In genomic region chr17:80996422-80997305, GRCh38 we compare ENCODE assay signal across 4 cellular contexts.
TF ChIP-seq lines count a peak whose summit lies in the region.

No MANE protein-coding gene starts in this region.

TF ChIP-seq in SK-N-SH, 30 proteins besides CTCF, POLR2A, EP300 and RAD21:
- TF ChIP-seq NFIC (IDR thresholded peaks at IDR 0.05; ENCODE audit: borderline replicate concordance): no peak

TF ChIP-seq in SK-N-SH treated with all-trans-retinoic acid at 6 μM for 48 hours, 23 proteins besides CTCF, POLR2A, EP300 and RAD21:
- TF ChIP-seq ZNF565 (CRISPR knock-in tag; conservative IDR thresholded peaks at IDR 0.05; ENCODE audit: low read depth): no peak
- TF ChIP-seq ZNF70 (CRISPR knock-in tag; IDR thresholded peaks at IDR 0.05): no peak
- no peak for TF ChIP-seq TOX (CRISPR knock-in tag; IDR thresholded peaks at IDR 0.05; ENCODE audit: borderline replicate concordance)
- TF ChIP-seq ARNTL (CRISPR knock-in tag; IDR thresholded peaks at IDR 0.05; ENCODE audit: borderline replicate concordance, low read depth): no peak

TF ChIP-seq in K562, 482 proteins besides CTCF, POLR2A, EP300 and RAD21:
- TF ChIP-seq MCM3 (IDR thresholded peaks at IDR 0.05) (no peak), POLR2G (IDR thresholded peaks at IDR 0.05; ENCODE audit: low read depth, low read length) (0 out of 2 replicates have a peak, but pooled peaks have one; percentile 9)
TF ChIP-seq in K562: peak in this region for 1.

TF ChIP-seq in WTC11, 78 proteins besides CTCF, POLR2A, EP300 and RAD21:
- TF ChIP-seq, protein P1, sequence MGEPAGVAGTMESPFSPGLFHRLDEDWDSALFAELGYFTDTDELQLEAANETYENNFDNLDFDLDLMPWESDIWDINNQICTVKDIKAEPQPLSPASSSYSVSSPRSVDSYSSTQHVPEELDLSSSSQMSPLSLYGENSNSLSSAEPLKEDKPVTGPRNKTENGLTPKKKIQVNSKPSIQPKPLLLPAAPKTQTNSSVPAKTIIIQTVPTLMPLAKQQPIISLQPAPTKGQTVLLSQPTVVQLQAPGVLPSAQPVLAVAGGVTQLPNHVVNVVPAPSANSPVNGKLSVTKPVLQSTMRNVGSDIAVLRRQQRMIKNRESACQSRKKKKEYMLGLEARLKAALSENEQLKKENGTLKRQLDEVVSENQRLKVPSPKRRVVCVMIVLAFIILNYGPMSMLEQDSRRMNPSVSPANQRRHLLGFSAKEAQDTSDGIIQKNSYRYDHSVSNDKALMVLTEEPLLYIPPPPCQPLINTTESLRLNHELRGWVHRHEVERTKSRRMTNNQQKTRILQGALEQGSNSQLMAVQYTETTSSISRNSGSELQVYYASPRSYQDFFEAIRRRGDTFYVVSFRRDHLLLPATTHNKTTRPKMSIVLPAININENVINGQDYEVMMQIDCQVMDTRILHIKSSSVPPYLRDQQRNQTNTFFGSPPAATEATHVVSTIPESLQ (CRISPR knock-in tag; IDR thresholded peaks at IDR 0.05): no peak
- no peak for TF ChIP-seq NR3C1 (CRISPR knock-in tag; conservative IDR thresholded peaks at IDR 0.05; ENCODE audit: low read depth)
- TF ChIP-seq RELA (CRISPR knock-in tag; IDR thresholded peaks at IDR 0.05; ENCODE audit: borderline replicate concordance): no peak
- no peak for TF ChIP-seq TEAD1 (CRISPR knock-in tag; IDR thresholded peaks at IDR 0.05)
- TF ChIP-seq CDX4 (CRISPR knock-in tag; IDR thresholded peaks at IDR 0.05; ENCODE audit: borderline replicate concordance): no peak
- TF ChIP-seq SMAD3 (CRISPR knock-in tag; IDR thresholded peaks at IDR 0.05; ENCODE audit: borderline replicate concordance): no peak
- TF ChIP-seq HMGA2 (CRISPR knock-in tag; IDR thresholded peaks at IDR 0.05): no peak
